8 cellular contexts compared by ENCODE assay signal in genomic region chr12:27014859-27015729, GRCh38. TPM values are rescaled to one million over a fixed set of nuclear protein-coding genes. Genes with fewer than 3 reads are reported as not detected.
DNase-seq lines count a peak whose midpoint lies in the region; ATAC-seq and TF ChIP-seq lines count a peak whose summit lies in the region.

No MANE protein-coding gene starts in this region.

- no TSS peak for BruUV-seq in Calu3 (replicated peaks; lab: Mats Ljungman, UMichigan)
- no TSS peak for BruUV-seq in mammary epithelial cell (replicated peaks; lab: Mats Ljungman, UMichigan)

- H3K4me3 ChIP-seq in KMS-11 (IDR thresholded peaks at IDR 0.05; ENCODE audit: insufficient read depth, low read depth, low read length): no peak overlapping the region
- peak overlapping the region; percentile 21 to 41 (median 36) for H3K4me3 ChIP-seq in mammary epithelial cell (replicated peaks in 1 of 3; ENCODE audit: insufficient read depth in 1 of 3, low read depth in 2 of 3, low read length in 3 of 3)
- H3K4me3 ChIP-seq in mononuclear cell (ENCODE audit: low read length): peak overlapping the region; percentile 64

- H3K27me3 ChIP-seq in KMS-11 (ENCODE audit: insufficient read depth, low read depth): no peaks in the 10 kb centered on the region
- no peaks in the 10 kb centered on the region for H3K27me3 ChIP-seq in mammary epithelial cell (ENCODE audit: insufficient read depth, low read length)
- no peaks in the 10 kb centered on the region for H3K27me3 ChIP-seq in mononuclear cell (ENCODE audit: insufficient read depth, low read length)

- peak overlapping the region; percentile 42 for H3K27ac Mint-ChIP-seq in Calu3 (ENCODE audit: unreplicated experiment)

- dilution Hi-C loops in mammary epithelial cell (cut with HindIII; ENCODE audit: low sequenced_read_pairs): no loop called here

- peaks cover 12% of the 10 kb centered on the region for H3K36me3 Mint-ChIP-seq in Calu3 (ENCODE audit: insufficient read depth, unreplicated experiment)

- in situ Hi-C loops in mammary epithelial cell (cut with MboI; ENCODE audit: low sequenced_read_pairs in 2 of 2): no loop called here

- H3K9me3 ChIP-seq in mammary epithelial cell (replicated peaks; ENCODE audit: insufficient read depth, low read length) (no peaks in the 10 kb centered on the region), mononuclear cell (ENCODE audit: low read depth, low read length) (no peaks in the 10 kb centered on the region)

- H3K27ac ChIP-seq in KMS-11 (peak overlapping the region; percentile 86), mammary epithelial cell (ENCODE audit: insufficient read depth, low read depth, low read length) (peak overlapping the region; percentile 98)

- no peaks in the 10 kb centered on the region for H3K9me3 Mint-ChIP-seq in Calu3 (ENCODE audit: low read depth, unreplicated experiment)

- peak overlapping the region; percentile 86 for H3K4me3 Mint-ChIP-seq in Calu3 (ENCODE audit: low read depth, unreplicated experiment)

- TF ChIP-seq CTCF in Calu3 (IDR thresholded peaks at IDR 0.05; ENCODE audit: unreplicated experiment) (no peak), KMS-11 (conservative IDR thresholded peaks at IDR 0.05; ENCODE audit: low read depth, low read length) (no peak; the same call in 1 of the 2 replicates), mammary epithelial cell (conservative IDR thresholded peaks at IDR 0.05 in 1 of 2, IDR thresholded peaks at IDR 0.05 in 1 of 2; ENCODE audit: extremely low read depth in 1 of 2, insufficient read depth in 1 of 2, low read depth in 1 of 2, low read length in 2 of 2) (no peak)

- H3K4me2 ChIP-seq in KMS-11: peak overlapping the region; percentile 71
- H3K4me2 ChIP-seq in mammary epithelial cell (ENCODE audit: insufficient read depth, low read depth, low read length): peak overlapping the region; percentile 80

- CTCF ChIA-PET in Calu3 (lab: Charles Lee) (interaction anchor here (0.8 to 2.6 kb wide), 8 partner anchors 9 to 291 kb away, joined by 3 to 29 read pairs (median 4); partner anchors contain the start of gene STK38L), mammary epithelial cell (lab: Charles Lee; ENCODE audit: low non-redundant PET) (interaction anchor here (0.6 to 0.8 kb wide), 4 partner anchors 108 to 869 kb away, joined by 4 to 7 read pairs (median 4); no protein-coding TSS in a partner anchor)

- H3K36me3 ChIP-seq in KMS-11 (ENCODE audit: insufficient read depth) (no peaks in the 10 kb centered on the region), mammary epithelial cell (ENCODE audit: insufficient read depth, low read length) (no peaks in the 10 kb centered on the region)

- no peaks in the 10 kb centered on the region for H3K27me3 Mint-ChIP-seq in Calu3 (ENCODE audit: unreplicated experiment)

- intact Hi-C loops in Calu3 (cut with micrococcal nuclease; ENCODE audit: unreplicated experiment) (loop anchor here (2.0 to 5.0 kb wide), 5 partner anchors 78 to 288 kb away; partner anchors contain the start of genes FGFR1OP2 and INTS13), mammary epithelial cell (cut with micrococcal nuclease) (loop anchor here (1.0 to 10.0 kb wide), 9 partner anchors 66 to 687 kb away; partner anchors contain the start of genes FGFR1OP2 and STK38L)

- peak overlapping the region; percentile 66 for H3K9ac ChIP-seq in KMS-11
- peak overlapping the region; percentile 83 for H3K9ac ChIP-seq in mammary epithelial cell (ENCODE audit: insufficient read depth, low read length)

- H3K4me1 ChIP-seq in KMS-11 (ENCODE audit: low read depth, poor library complexity, severe bottlenecking): peaks cover 34% of the 10 kb centered on the region
- H3K4me1 ChIP-seq in mammary epithelial cell (ENCODE audit: insufficient read depth, low read length): peaks cover 33% of the 10 kb centered on the region
- H3K4me1 ChIP-seq in mononuclear cell (ENCODE audit: insufficient read depth, low read length): peaks cover 49% of the 10 kb centered on the region

- no peak for ATAC-seq in GM19351 (IDR thresholded peaks at IDR 0.05; ENCODE audit: unreplicated experiment)
- ATAC-seq in GM21737 (IDR thresholded peaks at IDR 0.05; ENCODE audit: unreplicated experiment): no peak

- DNase-seq in Calu3: no peak
- DNase-seq in mammary epithelial cell: no peak
- no peak for DNase-seq in glomerular visceral epithelial cell (ENCODE audit: extremely low spot score)
- no peak for DNase-seq in ecto neural progenitor cell (ENCODE audit: low spot score)

- peak overlapping the region; percentile 70 for H2AFZ ChIP-seq in KMS-11 (ENCODE audit: low read depth)
- peak overlapping the region; percentile 77 for H2AFZ ChIP-seq in mammary epithelial cell (ENCODE audit: low read depth, low read length)

- WGBS in mammary epithelial cell (ENCODE audit: low coverage, missing lambda C conversion rate): 29% methylated on average over 12 of the region's 12 CpGs

- H4K20me1 ChIP-seq in KMS-11 (ENCODE audit: insufficient read depth) (no peaks in the 10 kb centered on the region), mammary epithelial cell (ENCODE audit: insufficient read depth, low read length) (no peaks in the 10 kb centered on the region)

- H3K79me2 ChIP-seq in KMS-11 (ENCODE audit: insufficient read depth, low read depth) (no peaks in the 10 kb centered on the region), mammary epithelial cell (ENCODE audit: insufficient read depth, low read length) (peaks cover 40% of the 10 kb centered on the region)

- peaks cover 24% of the 10 kb centered on the region for H3K4me1 Mint-ChIP-seq in Calu3 (ENCODE audit: low read depth, unreplicated experiment)

RNA-seq across cellular contexts. Expression of gene TM7SF3, which starts 0.9 kb away (rescaled TPM):
- total RNA-seq in Calu3 (2022) (62.1 and 70.0 TPM in 2 replicates), mammary epithelial cell (100 to 1,000 TPM; 182 to 298 TPM), mononuclear cell (19.1 TPM)
- 279 TPM for polyA plus RNA-seq in mammary epithelial cell
- 752 TPM for polyA minus RNA-seq in mammary epithelial cell

RNA-seq across cellular contexts. Expression of gene MED21, which starts 7.3 kb away (rescaled TPM):
- total RNA-seq in Calu3 (2022) (41.6 and 44.3 TPM in 2 replicates), mammary epithelial cell (100 to 1,000 TPM in 1 of 2 donors, 10 to 100 TPM in 1; 81.0 to 120 TPM), mononuclear cell (104 TPM)
- polyA plus RNA-seq in mammary epithelial cell: 55.8 TPM
- polyA minus RNA-seq in mammary epithelial cell: 39.1 TPM
